22 cellular contexts compared by ENCODE assay signal in the genomic region with DNA sequence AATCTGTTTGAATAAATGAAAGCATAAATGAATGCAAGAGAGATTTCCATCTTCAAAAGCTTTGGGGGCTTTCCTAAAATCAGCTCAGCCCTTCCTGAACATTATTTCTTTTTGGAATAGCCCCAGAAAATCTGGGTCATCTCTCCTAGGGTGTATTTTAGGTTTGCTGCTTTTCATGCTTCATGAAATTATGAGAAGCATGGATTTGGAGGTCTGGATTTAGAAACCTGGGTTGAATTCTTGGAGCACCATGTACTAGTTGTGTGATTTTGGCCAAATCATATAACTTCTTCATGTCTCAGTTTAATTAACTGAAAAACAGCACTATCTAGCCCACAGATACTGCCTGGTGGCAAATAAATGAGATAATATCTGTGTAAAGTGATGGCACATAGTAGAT.
"Had no signal": no experiment of that assay in that cellular context is flagged by ENCODE, and none has a peak within 500 bp of the region (broad histone marks: within the 10 kb centered on the region; RNA-seq: fewer than 3 reads in every experiment).

No MANE protein-coding gene starts in this region.

- DNase-seq: dorsolateral prefrontal cortex; effector CD4-positive, alpha-beta T cell; endodermal cell; foreskin melanocyte; hypothalamus; kidney; mesenchymal stem cell; mucosa of descending colon; naive B cell; sigmoid colon; stimulated activated CD4-positive, alpha-beta T cell treated with anti-CD3 and anti-CD28 coated beads, Interleukin-2, amount 100 ng/mL, for 24 hours; stimulated activated CD4-positive, alpha-beta T cell treated with anti-CD3 and anti-CD28 coated beads, Interleukin-4, amount 100 ng/mL, for 24 hours; stimulated activated naive CD4-positive, alpha-beta T cell treated with Interleukin-2 at 50 U/mL for 16 hours; stomach; testis; tibial artery; upper lobe of left lung had no signal

- H3K4me3 ChIP-seq: dorsolateral prefrontal cortex, esophagus muscularis mucosa, lung, mucosa of descending colon, right atrium auricular region, sigmoid colon, stomach, testis, tibial artery, upper lobe of left lung had no signal

- H3K27ac ChIP-seq: esophagus muscularis mucosa, neutrophil, parathyroid adenoma, right atrium auricular region, sigmoid colon, stomach, testis, tibial artery, upper lobe of left lung had no signal

- H3K36me3 ChIP-seq: esophagus muscularis mucosa, neutrophil, right atrium auricular region, sigmoid colon, stomach, tibial artery, upper lobe of left lung had no signal

- H3K9me3 ChIP-seq: esophagus muscularis mucosa, mucosa of descending colon, neutrophil, right atrium auricular region, sigmoid colon, stomach, testis, tibial artery, upper lobe of left lung had no signal

- H3K27me3 ChIP-seq: dorsolateral prefrontal cortex, esophagus muscularis mucosa, neutrophil, right atrium auricular region, sigmoid colon, stomach, testis, tibial artery, upper lobe of left lung had no signal

- H3K4me1 ChIP-seq: esophagus muscularis mucosa, right atrium auricular region, stomach, testis, upper lobe of left lung had no signal
